In the genomic region with DNA sequence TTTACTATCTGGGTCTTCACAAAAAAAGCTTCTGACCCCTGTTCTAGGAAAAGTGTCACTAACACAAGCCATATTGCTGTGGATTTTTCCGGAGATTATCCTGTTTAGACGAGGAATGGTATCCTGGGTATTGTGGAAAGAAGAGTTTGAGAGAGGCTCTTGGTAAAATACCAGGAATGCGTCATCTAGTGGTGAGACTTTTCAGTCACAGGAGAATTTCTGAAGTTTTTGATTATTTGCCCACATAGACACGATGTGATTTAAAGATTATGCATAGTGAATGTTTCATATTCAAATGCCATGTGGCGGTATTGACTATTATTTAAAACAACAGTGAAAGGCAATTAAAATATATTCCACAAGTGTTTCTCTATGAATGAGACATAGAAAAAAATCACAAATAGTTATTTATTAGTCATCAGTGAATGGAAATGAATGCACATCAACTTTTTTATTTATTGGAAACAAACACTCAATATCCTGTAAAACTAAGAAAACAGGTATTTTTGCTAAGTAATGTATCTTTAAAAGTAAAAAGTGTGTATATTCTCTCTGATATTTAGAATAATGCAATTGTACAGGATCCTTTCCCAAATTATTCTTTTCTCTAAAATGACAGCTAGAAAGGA, we compare ENCODE assay signal across 1 cellular context.
TF ChIP-seq lines count a peak whose summit lies in the region.

No MANE protein-coding gene starts in this region.

TF ChIP-seq in H1, 55 proteins besides CTCF, POLR2A, EP300 and RAD21:
- TF ChIP-seq TEAD4 (IDR thresholded peaks at IDR 0.05; ENCODE audit: low read depth, low read length) (peak; percentile 40; the same call in 1 of the 2 replicates), CTBP2 (IDR thresholded peaks at IDR 0.05; ENCODE audit: borderline replicate concordance, insufficient read depth, insufficient read length, low read length) (no peak)
